Comparison of ENCODE assay signal across 25 cellular contexts in the genomic region with DNA sequence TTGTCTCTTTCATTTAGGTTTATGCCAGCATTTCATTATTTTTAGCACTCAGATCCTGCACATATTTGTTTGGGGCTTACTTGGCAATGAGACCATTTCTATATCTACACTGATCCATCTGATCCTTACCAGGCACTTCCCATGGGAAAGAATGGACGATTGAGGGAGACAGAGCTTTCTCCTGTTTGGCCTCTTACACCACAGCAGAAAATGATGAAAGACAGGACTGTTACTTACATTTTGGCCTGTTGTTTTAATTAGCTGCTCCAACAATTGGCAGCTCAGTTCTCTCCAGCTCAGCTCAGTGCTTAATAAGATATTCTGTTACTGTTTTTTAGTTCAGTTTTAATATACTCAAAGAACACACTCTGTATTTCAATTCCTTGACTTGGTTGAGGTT.
"Had no signal": no experiment of that assay in that cellular context is flagged by ENCODE, and none has a peak within 500 bp of the region (broad histone marks: within the 10 kb centered on the region; RNA-seq: fewer than 3 reads in every experiment).

No MANE protein-coding gene starts in this region.

- DNase-seq: activated CD4-positive, alpha-beta memory T cell treated with anti-CD3 and anti-CD28 coated beads for 36 hours; activated CD4-positive, alpha-beta T cell treated with anti-CD3 and anti-CD28 coated beads, Interleukin-2, amount 10 ng/mL, durations not matched to agents 24 days and 14 days; activated CD4-positive, CD25-positive, alpha-beta regulatory T cell treated with anti-CD3 and anti-CD28 coated beads, Interleukin-2, amount 50 U/mL, for 72 hours; activated CD8-positive, alpha-beta memory T cell treated with anti-CD3 and anti-CD28 coated beads, Interleukin-2, amount 50 U/mL, for 4 hours; activated gamma-delta T cell; activated naive CD4-positive, alpha-beta T cell treated with anti-CD3 and anti-CD28 coated beads, Interleukin-2, amount 10 ng/mL, durations not matched to agents 7 days and 5 days; activated naive CD8-positive, alpha-beta T cell treated with anti-CD3 and anti-CD28 coated beads, Interleukin-2, amount 10 ng/mL, durations not matched to agents 7 days and 5 days; activated T-cell treated with anti-CD3 and anti-CD28 coated beads, Interleukin-2, amount 50 U/mL, for 24 hours; amygdala; dermis blood vessel endothelial cell; effector CD4-positive, alpha-beta T cell; esophagus squamous epithelium; heart right ventricle; lower lobe of right lung; stimulated activated CD4-positive, alpha-beta T cell treated with anti-CD3 and anti-CD28 coated beads, Interleukin-15, amount 100 ng/mL, for 24 hours; stimulated activated CD4-positive, alpha-beta T cell treated with anti-CD3 and anti-CD28 coated beads, Interleukin-2, amount 100 ng/mL, for 24 hours; stimulated activated naive CD8-positive, alpha-beta T cell treated with anti-CD3 and anti-CD28 coated beads, Interleukin-15, Interleukin-2, amounts not matched to agents 100 U/mL and 50 U/mL, for 24 hours; T-helper 17 cell; T1000; trophoblast cell had no signal

- H3K27me3 ChIP-seq: esophagus squamous epithelium, heart right ventricle, right atrium auricular region had no signal

- H3K27ac ChIP-seq: epithelial cell of prostate, esophagus squamous epithelium, heart right ventricle, lower lobe of right lung, parathyroid adenoma, right atrium auricular region, SK-N-MC, thoracic aorta had no signal

- H3K4me1 ChIP-seq: esophagus squamous epithelium, parathyroid adenoma had no signal

- ATAC-seq: heart right ventricle; lower lobe of right lung; stimulated activated naive CD8-positive, alpha-beta T cell treated with anti-CD3 and anti-CD28 coated beads, Interleukin-15, Interleukin-2, amounts not matched to agents 100 U/mL and 50 U/mL, for 24 hours; T-helper 17 cell had no signal

- H3K4me3 ChIP-seq: esophagus squamous epithelium, heart right ventricle, lower lobe of right lung, right atrium auricular region, SK-N-MC, thoracic aorta had no signal

- H2AFZ ChIP-seq: parathyroid adenoma had no signal

- H3K9me3 ChIP-seq: esophagus squamous epithelium, lower lobe of right lung, right atrium auricular region, thoracic aorta had no signal

- H3K79me2 ChIP-seq: parathyroid adenoma had no signal

- H3K36me3 ChIP-seq: esophagus squamous epithelium, heart right ventricle, lower lobe of right lung, right atrium auricular region, thoracic aorta had no signal
